ENCODE assay signal across 7 cellular contexts in the genomic region with DNA sequence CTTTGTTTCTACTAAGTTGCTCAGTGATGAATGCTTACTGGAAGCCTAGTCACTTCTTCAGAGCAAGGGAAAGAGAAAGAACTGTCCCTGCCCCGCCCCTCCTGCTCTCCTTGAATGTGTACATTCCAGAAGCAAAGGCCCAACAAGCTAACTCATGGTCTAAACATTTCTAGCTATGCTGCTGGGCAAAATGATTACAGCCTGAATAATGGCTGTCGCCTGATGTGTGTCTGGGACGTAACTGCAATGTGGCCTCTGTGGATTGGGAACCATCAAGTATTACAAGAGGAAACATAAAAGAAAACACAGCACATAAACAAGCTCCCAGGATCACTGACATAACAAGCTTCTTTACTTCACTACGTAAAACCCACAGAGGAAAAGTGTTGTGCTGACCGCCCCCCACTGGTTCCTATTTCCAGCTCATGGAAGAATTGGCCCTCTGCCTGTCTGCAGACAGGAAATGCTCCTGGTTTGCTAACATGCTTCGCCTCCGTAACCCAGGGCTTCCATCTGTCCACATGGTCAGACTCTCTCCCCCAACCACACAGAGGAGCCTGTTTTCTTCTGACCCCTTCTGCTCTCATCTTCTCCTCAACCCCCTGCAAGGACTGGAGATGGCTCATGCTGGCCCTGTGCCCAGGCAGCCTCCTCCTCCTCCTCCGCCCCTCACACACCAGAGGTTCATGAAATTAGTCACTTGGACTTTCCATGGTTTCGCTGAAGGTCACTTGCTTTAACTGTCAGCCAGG.
DNase-seq lines count a peak whose midpoint lies in the region; ATAC-seq and TF ChIP-seq lines count a peak whose summit lies in the region.

No MANE protein-coding gene starts in this region.

- H3K27ac Mint-ChIP-seq in activated naive CD8-positive, alpha-beta T cell treated with anti-CD3 and anti-CD28 coated beads, Interleukin-2, amount 50 U/mL, for 24 hours = peak overlapping the region; percentile 100

- peaks cover 12% of the 10 kb centered on the region for H3K36me3 Mint-ChIP-seq in activated naive CD8-positive, alpha-beta T cell treated with anti-CD3 and anti-CD28 coated beads, Interleukin-2, amount 50 U/mL, for 24 hours (ENCODE audit: low read depth)

- H3K4me3 ChIP-seq in heart right ventricle = peak overlapping the region in 7 of 10 donors; percentile 8 to 32 (median 17)

- ATAC-seq in GM18508 (IDR thresholded peaks at IDR 0.05; ENCODE audit: insufficient read depth, unreplicated experiment) (peak; percentile 69), HG02610 (IDR thresholded peaks at IDR 0.05; ENCODE audit: unreplicated experiment) (peak; percentile 81), heart right ventricle (peak; percentile 83 to 93 (median 90))
- ATAC-seq in activated naive CD8-positive, alpha-beta T cell treated with anti-CD3 and anti-CD28 coated beads, Interleukin-2, amount 50 U/mL, for 24 hours = peak; percentile 86

- no peaks in the 10 kb centered on the region for H3K9me3 Mint-ChIP-seq in activated naive CD8-positive, alpha-beta T cell treated with anti-CD3 and anti-CD28 coated beads, Interleukin-2, amount 50 U/mL, for 24 hours

- intact Hi-C loops in heart right ventricle (cut with DNase I) = no loop called here

- H3K27me3 ChIP-seq in heart right ventricle = no peaks in the 10 kb centered on the region

- H3K9me3 ChIP-seq in heart right ventricle = no peaks in the 10 kb centered on the region

- DNase-seq in NCI-H446 treated with DMSO at 0.1 percent for 48 hours (lab: John Stamatoyannopoulos, UW) (peak; percentile 95), heart right ventricle (peak; percentile 65 to 91), pulmonary artery endothelial cell (ENCODE audit: low read depth, low spot score) (peak; percentile 85), middle frontal gyrus (ENCODE audit: extremely low spot score, low spot score) (no peak)
- DNase-seq in activated naive CD8-positive, alpha-beta T cell treated with anti-CD3 and anti-CD28 coated beads, Interleukin-2, amount 50 U/mL, for 24 hours = peak; percentile 82

- peak overlapping the region; percentile 73 for H3K4me3 Mint-ChIP-seq in activated naive CD8-positive, alpha-beta T cell treated with anti-CD3 and anti-CD28 coated beads, Interleukin-2, amount 50 U/mL, for 24 hours

- peaks cover 13 to 57% (median 44%) of the 10 kb centered on the region in 9 donors for H3K4me1 ChIP-seq in heart right ventricle

- peak overlapping the region; percentile 77 to 88 (median 84) for H3K27ac ChIP-seq in heart right ventricle

- WGBS in heart right ventricle, 2 donors = 39 to 46% methylated on average over 9 of the region's 9 CpGs

- peak in 8 of 9 donors; percentile 9 to 69 (median 42) for TF ChIP-seq CTCF in heart right ventricle (IDR thresholded peaks at IDR 0.05)

- H3K4me1 Mint-ChIP-seq in activated naive CD8-positive, alpha-beta T cell treated with anti-CD3 and anti-CD28 coated beads, Interleukin-2, amount 50 U/mL, for 24 hours = peaks cover 61% of the 10 kb centered on the region

- no peaks in the 10 kb centered on the region for H3K27me3 Mint-ChIP-seq in activated naive CD8-positive, alpha-beta T cell treated with anti-CD3 and anti-CD28 coated beads, Interleukin-2, amount 50 U/mL, for 24 hours

- H3K36me3 ChIP-seq in heart right ventricle = no peaks in the 10 kb centered on the region
